In the genomic region with DNA sequence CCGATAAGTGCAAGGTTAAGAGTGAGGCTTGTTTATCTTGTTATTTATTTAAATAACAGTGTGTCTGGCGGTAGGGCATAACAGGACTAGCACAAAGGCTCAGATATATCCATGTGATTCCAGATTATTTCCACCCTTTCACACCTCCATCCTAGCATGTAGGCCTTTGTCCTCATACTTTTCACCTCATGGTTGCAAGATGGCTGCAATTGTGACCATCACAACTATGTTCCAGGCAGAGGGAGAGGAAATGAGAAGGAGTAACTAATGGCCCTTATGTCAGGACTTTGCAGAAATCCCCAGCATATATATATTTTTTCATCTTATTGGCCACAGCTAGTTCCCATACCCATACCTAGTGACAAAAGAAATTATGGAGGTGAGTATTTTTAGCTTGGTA, we compare ENCODE assay signal across 24 cellular contexts. TPM values are rescaled to one million over a fixed set of nuclear protein-coding genes. Genes with fewer than 3 reads are reported as not detected.
DNase-seq lines count a peak whose midpoint lies in the region; ATAC-seq, FAIRE-seq and TF ChIP-seq lines count a peak whose summit lies in the region.
"Had no signal": no experiment of that assay in that cellular context is flagged by ENCODE, and none has a peak within 500 bp of the region (broad histone marks: within the 10 kb centered on the region; RNA-seq: fewer than 3 reads in every experiment).

No MANE protein-coding gene starts in this region.

- H3K27ac Mint-ChIP-seq in activated CD4-positive, alpha-beta T cell treated with anti-CD3 and anti-CD28 coated beads, Interleukin-2, amount 10 ng/mL, durations not matched to agents 24 days and 14 days: no peak overlapping the region
- H3K27ac Mint-ChIP-seq: B cell; CD4-positive, alpha-beta T cell; CD8-positive, alpha-beta T cell had no signal

- no peaks in the 10 kb centered on the region for H3K4me1 Mint-ChIP-seq in activated CD4-positive, alpha-beta T cell treated with anti-CD3 and anti-CD28 coated beads, Interleukin-2, amount 10 ng/mL, durations not matched to agents 24 days and 14 days
- H3K4me1 Mint-ChIP-seq: B cell had no signal

- no peak for DNase-seq in HepG2 (ENCODE audit: low spot score)
- no peak for DNase-seq in right lobe of liver
- DNase-seq in K562 (ENCODE audit: extremely low read depth in 1 of 4, low spot score in 3 of 4): no peak
- DNase-seq in activated CD4-positive, alpha-beta T cell treated with anti-CD3 and anti-CD28 coated beads, Interleukin-2, amount 10 ng/mL, durations not matched to agents 24 days and 14 days: no peak
- DNase-seq in adrenal gland: no peak
- no peak for DNase-seq in GM10248 (ENCODE audit: extremely low spot score)
- DNase-seq: AML-193; Calu3; CD4-positive, alpha-beta T cell; CD8-positive, alpha-beta T cell; DMS79 treated with DMSO at 0.1 percent for 48 hours; GF-D8 had no signal

- CTCF ChIA-PET in HepG2 (lab: Yijun Ruan, JAX; ENCODE audit: low intra/inter-chr PET ratio, low total read pairs): no interaction called here
- CTCF ChIA-PET in K562 (lab: Yijun Ruan, JAX; ENCODE audit: low intra/inter-chr PET ratio): no interaction called here
- CTCF ChIA-PET in GM10248 (lab: Yijun Ruan, JAX): interaction anchor here (3.3 kb wide), 1 partner anchor 11 kb away, joined by 15 read pairs; no protein-coding TSS in a partner anchor

- H3K36me3 ChIP-seq in HepG2 (replicated peaks in 1 of 2; ENCODE audit: control insufficient read depth in 1 of 2, insufficient read depth in 2 of 2, low read length in 2 of 2) (no peaks in the 10 kb centered on the region), right lobe of liver (no peaks in the 10 kb centered on the region), K562 (ENCODE audit: control insufficient read depth, insufficient read depth, low read length) (no peaks in the 10 kb centered on the region), rectal smooth muscle tissue (ENCODE audit: control insufficient read depth, insufficient read depth, low read length) (no peaks in the 10 kb centered on the region), adrenal gland (replicated peaks in 1 of 2) (no peaks in the 10 kb centered on the region)
- H3K36me3 ChIP-seq: BLaER1 treated with 17β-estradiol and CSF1 and Interleukin-3, amounts not matched to agents 10 nM and 100 nM had no signal

- 17% methylated on average over 2 of the region's 2 CpGs for WGBS in HepG2 (ENCODE audit: low lambda C conversion rate)
- 90% methylated on average over 2 of the region's 2 CpGs for WGBS in right lobe of liver (ENCODE audit: insufficient coverage, low coverage, low lambda C conversion rate, missing lambda C conversion rate)
- 34% methylated on average over 2 of the region's 2 CpGs for WGBS in K562 (ENCODE audit: insufficient coverage, low coverage, missing lambda C conversion rate)
- 87 to 99% (median 91%) methylated on average over 2 of the region's 2 CpGs for WGBS in adrenal gland, 4 donors

- H3K4me3 ChIP-seq in HepG2 (replicated peaks in 1 of 3; ENCODE audit: insufficient read depth in 1 of 3, low read depth in 2 of 3, low read length in 3 of 3): no peak overlapping the region
- no peak overlapping the region for H3K4me3 ChIP-seq in right lobe of liver
- H3K4me3 ChIP-seq in K562: no peak overlapping the region
- H3K4me3 ChIP-seq in rectal smooth muscle tissue (ENCODE audit: low read length): no peak overlapping the region
- no peak overlapping the region for H3K4me3 ChIP-seq in adrenal gland
- H3K4me3 ChIP-seq: A549; BLaER1 treated with 17β-estradiol and CSF1 and Interleukin-3, amounts not matched to agents 10 nM and 100 nM; GM12878 had no signal

- H3K79me2 ChIP-seq in HepG2 (ENCODE audit: insufficient read depth, low read length) (no peaks in the 10 kb centered on the region), K562 (ENCODE audit: control insufficient read depth, insufficient read depth, low read length) (no peaks in the 10 kb centered on the region)

- no peak for TF ChIP-seq POLR2A in HepG2 (IDR thresholded peaks at IDR 0.05; ENCODE audit: insufficient read depth in 1 of 2, low read depth in 2 of 2, low read length in 2 of 2)
- TF ChIP-seq POLR2A in right lobe of liver (IDR thresholded peaks at IDR 0.05): no peak
- no peak for TF ChIP-seq POLR2A in K562 (conservative IDR thresholded peaks at IDR 0.05)
- no peak for TF ChIP-seq POLR2A in adrenal gland (IDR thresholded peaks at IDR 0.05)

- H3K4me3 Mint-ChIP-seq in activated CD4-positive, alpha-beta T cell treated with anti-CD3 and anti-CD28 coated beads, Interleukin-2, amount 10 ng/mL, durations not matched to agents 24 days and 14 days: no peak overlapping the region
- H3K4me3 Mint-ChIP-seq: B cell; CD4-positive, alpha-beta T cell; CD8-positive, alpha-beta T cell had no signal

- H3K9ac ChIP-seq in HepG2 (ENCODE audit: insufficient read depth, low read depth, low read length): no peak overlapping the region
- H3K9ac ChIP-seq in K562 (ENCODE audit: insufficient read depth in 1 of 2, low read depth in 2 of 2, low read length in 2 of 2): no peak overlapping the region
- no peak overlapping the region for H3K9ac ChIP-seq in rectal smooth muscle tissue (ENCODE audit: low read length)
- H3K9ac ChIP-seq: BLaER1 treated with 17β-estradiol and CSF1 and Interleukin-3, amounts not matched to agents 10 nM and 100 nM had no signal

- no peaks in the 10 kb centered on the region for H3K9me1 ChIP-seq in K562 (ENCODE audit: control insufficient read depth, insufficient read depth, low read length)

- in situ Hi-C loops in HepG2 (cut with HindIII; ENCODE audit: extremely low pct_ligation_motif_present, low pct_unique_long_range_greater_than_20kb): no loop called here
- in situ Hi-C loops in K562 (cut with MboI): no loop called here

- H3K9me3 ChIP-seq in HepG2 (ENCODE audit: low read length) (no peaks in the 10 kb centered on the region), right lobe of liver (no peaks in the 10 kb centered on the region), K562 (replicated peaks; ENCODE audit: control insufficient read depth, insufficient read depth, low read depth, low read length) (0 out of 2 replicates have a peak, but pooled peaks cover 2% of the 10 kb centered on the region), adrenal gland (replicated peaks in 1 of 3) (no peaks in the 10 kb centered on the region)
- H3K9me3 ChIP-seq: Caco-2 had no signal

- H2AFZ ChIP-seq in HepG2 (ENCODE audit: low read length) (no peak overlapping the region), K562 (ENCODE audit: low read depth, low read length) (no peak overlapping the region)

- H3K4me2 ChIP-seq in HepG2 (ENCODE audit: low read depth, low read length) (no peak overlapping the region), K562 (ENCODE audit: insufficient read depth, low read length) (no peak overlapping the region)
- H3K4me2 ChIP-seq: A549; BLaER1 treated with 17β-estradiol and CSF1 and Interleukin-3, amounts not matched to agents 10 nM and 100 nM had no signal

- no peak for ATAC-seq in HepG2
- no peak for ATAC-seq in right lobe of liver
- ATAC-seq in K562: no peak
- ATAC-seq: A549; CD8-positive, alpha-beta T cell; GM12878 had no signal

- H3K9me3 Mint-ChIP-seq in activated CD4-positive, alpha-beta T cell treated with anti-CD3 and anti-CD28 coated beads, Interleukin-2, amount 10 ng/mL, durations not matched to agents 24 days and 14 days: no peaks in the 10 kb centered on the region
- H3K9me3 Mint-ChIP-seq: CD4-positive, alpha-beta T cell; CD8-positive, alpha-beta T cell had no signal

- H4K20me1 ChIP-seq in HepG2 (ENCODE audit: insufficient read depth, low read length) (no peaks in the 10 kb centered on the region), K562 (replicated peaks; ENCODE audit: control insufficient read depth, insufficient read depth, low read length) (no peaks in the 10 kb centered on the region)
- H4K20me1 ChIP-seq: BLaER1 treated with 17β-estradiol and CSF1 and Interleukin-3, amounts not matched to agents 10 nM and 100 nM had no signal

- FAIRE-seq in HepG2 (lab: Jason Lieb, UNC) (no peak), K562 (lab: Jason Lieb, UNC) (no peak)
- FAIRE-seq: A549, D721Med, G401.6, GM12878, GM12892, GM18507 had no signal

- peaks cover 2% of the 10 kb centered on the region for H3K27me3 Mint-ChIP-seq in activated CD4-positive, alpha-beta T cell treated with anti-CD3 and anti-CD28 coated beads, Interleukin-2, amount 10 ng/mL, durations not matched to agents 24 days and 14 days
- H3K27me3 Mint-ChIP-seq: B cell; CD4-positive, alpha-beta T cell had no signal

- no peak overlapping the region for H3K27ac ChIP-seq in HepG2 (ENCODE audit: extremely low read length, insufficient read depth, low read length)
- no peak overlapping the region for H3K27ac ChIP-seq in right lobe of liver
- H3K27ac ChIP-seq in K562 (ENCODE audit: extremely low read depth, low read depth, low read length): no peak overlapping the region
- peak overlapping the region; percentile 48 for H3K27ac ChIP-seq in rectal smooth muscle tissue (ENCODE audit: low read depth, low read length)
- H3K27ac ChIP-seq in adrenal gland: no peak overlapping the region
- H3K27ac ChIP-seq: 22Rv1; A549; BLaER1 treated with 17β-estradiol and CSF1 and Interleukin-3, amounts not matched to agents 10 nM and 100 nM; C4-2B had no signal

- H3K27me3 ChIP-seq in HepG2 (ENCODE audit: control insufficient read depth in 1 of 2, insufficient read depth in 2 of 2, low read length in 2 of 2) (peaks cover 3 to 28% of the 10 kb centered on the region in 2 experiments; a peak in 2 of 5 replicates), right lobe of liver (no peaks in the 10 kb centered on the region), K562 (ENCODE audit: control insufficient read depth in 2 of 2, insufficient read depth in 2 of 2, low read length in 2 of 2) (peaks cover 19 to 23% of the 10 kb centered on the region in 2 experiments; a peak in 4 of 5 replicates), rectal smooth muscle tissue (ENCODE audit: control insufficient read depth, insufficient read depth, low read length) (no peaks in the 10 kb centered on the region), adrenal gland (no peaks in the 10 kb centered on the region)
- H3K27me3 ChIP-seq: BLaER1 treated with 17β-estradiol and CSF1 and Interleukin-3, amounts not matched to agents 10 nM and 100 nM had no signal

- POLR2A ChIA-PET in HepG2 (lab: Yijun Ruan, JAX) (no interaction called here), K562 (lab: Yijun Ruan, JAX) (interaction anchor here (1.3 kb wide), 1 partner anchor 22 kb away, joined by 3 read pairs; no protein-coding TSS in a partner anchor), GM10248 (lab: Yijun Ruan, JAX) (no interaction called here)

- no TSS peak for BruUV-seq in HepG2 (replicated peaks; lab: Mats Ljungman, UMichigan)
- BruUV-seq in K562 (replicated peaks; lab: Mats Ljungman, UMichigan): no TSS peak

- H3K4me1 ChIP-seq in HepG2 (ENCODE audit: insufficient read depth, low read length) (no peaks in the 10 kb centered on the region), right lobe of liver (no peaks in the 10 kb centered on the region), K562 (replicated peaks in 1 of 2; ENCODE audit: control insufficient read depth in 2 of 2, insufficient read depth in 2 of 2, low read length in 2 of 2) (no peaks in the 10 kb centered on the region), rectal smooth muscle tissue (ENCODE audit: control insufficient read depth, insufficient read depth, low read length) (peaks cover 10% of the 10 kb centered on the region), adrenal gland (replicated peaks in 1 of 2) (no peaks in the 10 kb centered on the region)
- H3K4me1 ChIP-seq: A549; BLaER1 treated with 17β-estradiol and CSF1 and Interleukin-3, amounts not matched to agents 10 nM and 100 nM; Caco-2 had no signal

- TF ChIP-seq CTCF in HepG2 (CRISPR knock-in tag; IDR thresholded peaks at IDR 0.05): no peak
- no peak for TF ChIP-seq CTCF in right lobe of liver (IDR thresholded peaks at IDR 0.05)
- no peak for TF ChIP-seq CTCF in K562 (IDR thresholded peaks at IDR 0.05 in 2 of 3, conservative IDR thresholded peaks at IDR 0.05 in 1 of 3; ENCODE audit: insufficient read depth in 2 of 3, low read depth in 1 of 3, low read length in 3 of 3)
- TF ChIP-seq CTCF in adrenal gland (IDR thresholded peaks at IDR 0.05): no peak
- TF ChIP-seq CTCF in GM10248 (IDR thresholded peaks at IDR 0.05; ENCODE audit: control extremely low read depth, extremely low read depth, low read depth, missing control alignments): no peak

- intact Hi-C loops in HepG2 (cut with micrococcal nuclease; ENCODE audit: unreplicated experiment): no loop called here
- intact Hi-C loops in right lobe of liver (cut with DNase I): no loop called here
- intact Hi-C loops in K562 (cut with micrococcal nuclease): no loop called here
- intact Hi-C loops in activated CD4-positive, alpha-beta T cell treated with anti-CD3 and anti-CD28 coated beads, Interleukin-2, amount 10 ng/mL, durations not matched to agents 24 days and 14 days (cut with micrococcal nuclease): no loop called here
- intact Hi-C loops in adrenal gland (cut with DNase I): no loop called here

- TF ChIP-seq EP300 in HepG2 (IDR thresholded peaks at IDR 0.05; ENCODE audit: low read depth in 2 of 2, low read length in 2 of 2): no peak
- no peak for TF ChIP-seq EP300 in HepG2 (CRISPR knock-in tag; IDR thresholded peaks at IDR 0.05; ENCODE audit: borderline replicate concordance)
- TF ChIP-seq EP300 in K562 (IDR thresholded peaks at IDR 0.05; ENCODE audit: low read length): no peak

- TF ChIP-seq RAD21 in HepG2 (CRISPR knock-in tag; IDR thresholded peaks at IDR 0.05): no peak
- no peak for TF ChIP-seq RAD21 in K562 (CRISPR knock-in tag; conservative IDR thresholded peaks at IDR 0.05 in 1 of 2, IDR thresholded peaks at IDR 0.05 in 1 of 2)

- no peaks in the 10 kb centered on the region for H3K36me3 Mint-ChIP-seq in activated CD4-positive, alpha-beta T cell treated with anti-CD3 and anti-CD28 coated beads, Interleukin-2, amount 10 ng/mL, durations not matched to agents 24 days and 14 days (ENCODE audit: low read depth)
- H3K36me3 Mint-ChIP-seq: CD8-positive, alpha-beta T cell had no signal

RNA-seq across cellular contexts. Expression of gene RALY, which starts 23.5 kb away (rescaled TPM):
- total RNA-seq in HepG2 (2016; rRNA removed; fragmentation: Illumina TruSeq; extraction: Trizol) (186 and 213 TPM in 2 replicates), right lobe of liver (10 to 100 TPM; 24.8 to 42.1 (median 33.4) TPM), K562 (2014; rRNA removed) (120 and 130 TPM in 2 replicates), K562 (2014; rRNA removed; fragmentation: Illumina TruSeq; extraction: Trizol) (66.0 and 71.2 TPM in 2 replicates), K562 (2015; rRNA removed; fragmentation: Illumina TruSeq; extraction: Trizol) (125 and 130 TPM in 2 replicates), K562 (2021) (164 and 174 TPM in 2 replicates), adrenal gland (100 to 1,000 TPM in 1 of 8 donors, 10 to 100 TPM in 7; 39.2 to 105 (median 78.1) TPM)
- 149 TPM in 2 replicates for total RNA-seq in HepG2 (2016; cell fraction: cytosol; rRNA removed; fragmentation: Illumina TruSeq; extraction: Trizol; ENCODE audit: low read depth)
- 189 and 205 TPM in 2 replicates for total RNA-seq in HepG2 (2016; cell fraction: insoluble cytoplasmic fraction; rRNA removed; fragmentation: Illumina TruSeq; extraction: Trizol)
- 212 and 253 TPM in 2 replicates for total RNA-seq in HepG2 (2016; cell fraction: membrane; rRNA removed; fragmentation: Illumina TruSeq; extraction: Trizol)
- 108 and 117 TPM in 2 replicates for total RNA-seq in HepG2 (2016; cell fraction: nucleus; rRNA removed; fragmentation: Illumina TruSeq; extraction: Trizol)
- polyA plus RNA-seq in HepG2 (2011; rRNA removed) (178 and 179 TPM in 2 replicates), K562 (2011; rRNA removed) (121 and 130 TPM in 2 replicates), K562 (2014; fragmentation: Illumina TruSeq; extraction: Trizol) (128 and 152 TPM in 2 replicates), K562 (2014; fragmentation: Nextera tagmentation; extraction: Ambion mirVana) (1 to 10 TPM in 1 of 2 experiments, under 1 TPM in 1; 0.80 to 1.2 TPM), K562 (2014; rRNA removed) (207 and 219 TPM in 2 replicates), adrenal gland (100 to 1,000 TPM in 1 of 3 donors, 10 to 100 TPM in 2; 35.7 to 128 (median 92.7) TPM)
- 154 and 230 TPM in 2 replicates for polyA plus RNA-seq in HepG2 (2011; cell fraction: cytosol; rRNA removed)
- polyA plus RNA-seq in HepG2 (2011; cell fraction: nucleus; rRNA removed): 90.5 and 93.6 TPM in 2 replicates
- 139 and 151 TPM in 2 replicates for polyA plus RNA-seq in HepG2 (2012)
- polyA plus RNA-seq in HepG2 (2016; cell fraction: cytosol; fragmentation: Illumina TruSeq; extraction: Trizol; ENCODE audit: low read depth): 205 and 264 TPM in 2 replicates
- polyA plus RNA-seq in HepG2 (2016; cell fraction: insoluble cytoplasmic fraction; fragmentation: Illumina TruSeq; extraction: Trizol; ENCODE audit: low read depth): 400 and 432 TPM in 2 replicates
- 287 and 342 TPM in 2 replicates for polyA plus RNA-seq in HepG2 (2016; cell fraction: membrane; fragmentation: Illumina TruSeq; extraction: Trizol; ENCODE audit: low read depth)
- polyA plus RNA-seq in HepG2 (2016; cell fraction: nucleus; fragmentation: Illumina TruSeq; extraction: Trizol; ENCODE audit: insufficient read depth, low read depth): 252 and 257 TPM in 2 replicates
- polyA minus RNA-seq in HepG2 (2011; rRNA and poly(A)+ RNA removed; ENCODE audit: low replicate concordance): 148 and 200 TPM in 2 replicates
- polyA minus RNA-seq in HepG2 (2011; cell fraction: cytosol; rRNA and poly(A)+ RNA removed): 99.8 and 102 TPM in 2 replicates
- polyA minus RNA-seq in HepG2 (2011; cell fraction: nucleus; rRNA and poly(A)+ RNA removed): 75.0 and 76.2 TPM in 2 replicates
- total RNA-seq in K562 (2011; cell fraction: chromatin; rRNA removed; ENCODE audit: low replicate concordance): 32.4 and 53.6 TPM in 2 replicates
- 34.2 and 42.0 TPM in 2 replicates for total RNA-seq in K562 (2011; cell fraction: nucleolus; rRNA removed)
- 39.2 and 53.0 TPM in 2 replicates for total RNA-seq in K562 (2011; cell fraction: nucleoplasm; rRNA removed)
- polyA plus RNA-seq in K562 (2011; cell fraction: cytosol; rRNA removed): 127 and 230 TPM in 2 replicates
- polyA plus RNA-seq in K562 (2011; cell fraction: nucleus; rRNA removed): 54.0 and 67.3 TPM in 2 replicates
- polyA plus RNA-seq in K562 (2012): 134 and 170 TPM in 2 replicates
- polyA minus RNA-seq in K562 (2011; rRNA and poly(A)+ RNA removed): 52.4 and 62.2 TPM in 2 replicates
- polyA minus RNA-seq in K562 (2011; cell fraction: cytosol; rRNA and poly(A)+ RNA removed): 67.6 and 72.6 TPM in 2 replicates
- 29.5 and 41.0 TPM in 2 replicates for polyA minus RNA-seq in K562 (2011; cell fraction: nucleus; rRNA and poly(A)+ RNA removed)
- total RNA-seq in activated CD4-positive, alpha-beta T cell treated with anti-CD3 and anti-CD28 coated beads, Interleukin-2, amount 10 ng/mL, durations not matched to agents 24 days and 14 days: 152 and 153 TPM in 2 replicates
